ENCODE assay signal across 21 cellular contexts in genomic region chr11:16346975-16347374, GRCh38. TPM values are rescaled to one million over a fixed set of nuclear protein-coding genes. Genes with fewer than 3 reads are reported as not detected.
DNase-seq lines count a peak whose midpoint lies in the region; ATAC-seq and TF ChIP-seq lines count a peak whose summit lies in the region.
"Had no signal": no experiment of that assay in that cellular context is flagged by ENCODE, and none has a peak within 500 bp of the region (broad histone marks: within the 10 kb centered on the region; RNA-seq: fewer than 3 reads in every experiment).

No MANE protein-coding gene starts in this region.

- H3K9me3 ChIP-seq in breast epithelium (no peaks in the 10 kb centered on the region), smooth muscle cell (replicated peaks; ENCODE audit: low read depth) (no peaks in the 10 kb centered on the region), left lung (no peaks in the 10 kb centered on the region), HAP-1 (no peaks in the 10 kb centered on the region)
- H3K9me3 ChIP-seq: upper lobe of left lung had no signal

- H3K4me1 ChIP-seq in breast epithelium: no peaks in the 10 kb centered on the region
- no peaks in the 10 kb centered on the region for H3K4me1 ChIP-seq in smooth muscle cell (ENCODE audit: low read depth)
- H3K4me1 ChIP-seq in left lung: no peaks in the 10 kb centered on the region
- H3K4me1 ChIP-seq in HAP-1: no peaks in the 10 kb centered on the region
- H3K4me1 ChIP-seq: upper lobe of left lung had no signal

- H3F3A ChIP-seq in smooth muscle cell (ENCODE audit: low read depth): no peaks in the 10 kb centered on the region

- peak overlapping the region; percentile 18 for H3K9ac ChIP-seq in smooth muscle cell (ENCODE audit: low read depth)

- ATAC-seq in HG02870 (IDR thresholded peaks at IDR 0.05; ENCODE audit: unreplicated experiment) (no peak), left lung (no peak)
- ATAC-seq: effector memory CD8-positive, alpha-beta T cell had no signal

- H3K27me3 Mint-ChIP-seq in MCF 10A (ENCODE audit: insufficient read depth, unreplicated experiment): no peaks in the 10 kb centered on the region
- H3K27me3 Mint-ChIP-seq: activated naive CD8-positive, alpha-beta T cell; effector memory CD8-positive, alpha-beta T cell had no signal

- DNase-seq in MCF 10A (ENCODE audit: unreplicated experiment) (peak; percentile 7), breast epithelium (ENCODE audit: low spot score in 2 of 2) (no peak), astrocyte of the hippocampus (ENCODE audit: low read depth, low spot score) (peak; percentile 27), islet precursor cell (peak; percentile 79), smooth muscle cell (lab: John Stamatoyannopoulos, UW; ENCODE audit: unreplicated experiment) (no peak), left lung (no peak), HAP-1 (ENCODE audit: low spot score in 2 of 2) (no peak)
- DNase-seq: activated CD4-positive, alpha-beta T cell treated with anti-CD3 and anti-CD28 coated beads, Interleukin-2, amount 50 U/mL, for 1 hour; activated T-cell treated with anti-CD3 and anti-CD28 coated beads for 4 hours; CD4-positive, alpha-beta T cell; central memory CD4-positive, alpha-beta T cell; effector memory CD8-positive, alpha-beta T cell; NCI-H146; NCI-H446 treated with DMSO at 0.1 percent for 48 hours; occipital lobe; stimulated activated naive CD4-positive, alpha-beta T cell; upper lobe of left lung had no signal

- no peak overlapping the region for H3K4me3 Mint-ChIP-seq in MCF 10A (ENCODE audit: unreplicated experiment)
- H3K4me3 Mint-ChIP-seq: activated naive CD8-positive, alpha-beta T cell; CD4-positive, alpha-beta T cell; effector memory CD8-positive, alpha-beta T cell had no signal

- H3K27ac ChIP-seq in breast epithelium: no peak overlapping the region
- H3K27ac ChIP-seq in smooth muscle cell (ENCODE audit: low read depth): peak overlapping the region; percentile 70
- no peak overlapping the region for H3K27ac ChIP-seq in left lung
- H3K27ac ChIP-seq: skin epidermis, upper lobe of left lung had no signal

- H3K27me3 ChIP-seq in breast epithelium (no peaks in the 10 kb centered on the region), smooth muscle cell (ENCODE audit: low read depth) (no peaks in the 10 kb centered on the region), left lung (no peaks in the 10 kb centered on the region), HAP-1 (ENCODE audit: low read depth) (no peaks in the 10 kb centered on the region)
- H3K27me3 ChIP-seq: upper lobe of left lung had no signal

- in situ Hi-C loops in HAP-1 (cut with MboI; ENCODE audit: low sequenced_read_pairs): no loop called here

- no peak for TF ChIP-seq CTCF in MCF 10A (IDR thresholded peaks at IDR 0.05; ENCODE audit: unreplicated experiment)
- TF ChIP-seq CTCF in breast epithelium (IDR thresholded peaks at IDR 0.05): no peak
- TF ChIP-seq CTCF in smooth muscle cell (IDR thresholded peaks at IDR 0.05; ENCODE audit: borderline replicate concordance, insufficient read depth, poor library complexity, severe bottlenecking): no peak
- TF ChIP-seq CTCF in left lung (IDR thresholded peaks at IDR 0.05): no peak

- no peaks in the 10 kb centered on the region for H3K36me3 Mint-ChIP-seq in MCF 10A (ENCODE audit: insufficient read depth, unreplicated experiment)
- H3K36me3 Mint-ChIP-seq: activated naive CD8-positive, alpha-beta T cell had no signal

- POLR2A ChIA-PET in MCF 10A (lab: Yijun Ruan, JAX): interaction anchor here (0.7 to 5.0 kb wide), 10 partner anchors 11 to 377 kb away, joined by 3 to 44 read pairs (median 4); no protein-coding TSS in a partner anchor

- H3K79me2 ChIP-seq in smooth muscle cell (ENCODE audit: low read depth): peaks cover 22% of the 10 kb centered on the region

- TF ChIP-seq POLR2A in breast epithelium (IDR thresholded peaks at IDR 0.05): no peak

- CTCF ChIA-PET in MCF 10A (lab: Yijun Ruan, JAX): interaction anchor here (0.7 to 0.8 kb wide), 3 partner anchors 11 to 1466 kb away, joined by 3 to 5 read pairs (median 3); no protein-coding TSS in a partner anchor

- H3K27ac Mint-ChIP-seq in MCF 10A (ENCODE audit: low read depth, unreplicated experiment): no peak overlapping the region
- H3K27ac Mint-ChIP-seq: activated naive CD8-positive, alpha-beta T cell; CD4-positive, alpha-beta T cell; effector memory CD8-positive, alpha-beta T cell had no signal

- no peaks in the 10 kb centered on the region for H3K9me3 Mint-ChIP-seq in MCF 10A (ENCODE audit: unreplicated experiment)
- H3K9me3 Mint-ChIP-seq: CD4-positive, alpha-beta T cell had no signal

- peaks cover 13% of the 10 kb centered on the region for H3K4me1 Mint-ChIP-seq in MCF 10A (ENCODE audit: insufficient read depth, unreplicated experiment)

- BruUV-seq in MCF 10A (replicated peaks; lab: Mats Ljungman, UMichigan): no TSS peak

- intact Hi-C loops in MCF 10A (cut with micrococcal nuclease) (no loop called here), breast epithelium (cut with DNase I; ENCODE audit: low total_unique reads) (no loop called here), left lung (cut with DNase I) (no loop called here)

- no peaks in the 10 kb centered on the region for H3K36me3 ChIP-seq in breast epithelium
- H3K36me3 ChIP-seq in smooth muscle cell (ENCODE audit: low read depth): no peaks in the 10 kb centered on the region
- no peaks in the 10 kb centered on the region for H3K36me3 ChIP-seq in left lung
- no peaks in the 10 kb centered on the region for H3K36me3 ChIP-seq in HAP-1 (replicated peaks)
- H3K36me3 ChIP-seq: upper lobe of left lung had no signal

- no peak overlapping the region for H3K4me3 ChIP-seq in breast epithelium
- H3K4me3 ChIP-seq in smooth muscle cell: no peak overlapping the region
- no peak overlapping the region for H3K4me3 ChIP-seq in left lung
- H3K4me3 ChIP-seq in HAP-1: no peak overlapping the region
- H3K4me3 ChIP-seq: skin epidermis, upper lobe of left lung had no signal

- no peak overlapping the region for H2AFZ ChIP-seq in smooth muscle cell (ENCODE audit: low read depth)

- no peaks in the 10 kb centered on the region for H4K20me1 ChIP-seq in smooth muscle cell (ENCODE audit: low read depth)

- H3K4me2 ChIP-seq in smooth muscle cell: peak overlapping the region; percentile 0

- 25% methylated on average over 1 of the region's 1 CpG for WGBS in smooth muscle cell (ENCODE audit: low lambda C conversion rate)

RNA-seq across cellular contexts. Expression of gene SOX6, which starts 9.4 kb away (rescaled TPM):
- total RNA-seq in MCF 10A (2022) (5.2 and 6.4 TPM in 2 replicates), breast epithelium (1 to 10 TPM; 2.0 to 8.0 (median 7.9) TPM), smooth muscle cell (27.6 and 31.9 TPM in 2 replicates), left lung (1 to 10 TPM; 4.7 to 5.0 TPM)
- 11.2 and 19.2 TPM in 2 replicates for polyA plus RNA-seq in smooth muscle cell
- total RNA-seq: H1 had no signal

Comparison
In these comparisons a context has a peak if more than half of its experiments do, and no peak if none do; other contexts are left out.
1. DNase-seq: peak in MCF 10A (single experiment), astrocyte of the hippocampus (single experiment) and islet precursor cell (single experiment); none in breast epithelium (0 of 2), smooth muscle cell (single experiment), left lung (0 of 2) and HAP-1 (0 of 2).